ENCODE assay signal across 8 cellular contexts in the genomic region with DNA sequence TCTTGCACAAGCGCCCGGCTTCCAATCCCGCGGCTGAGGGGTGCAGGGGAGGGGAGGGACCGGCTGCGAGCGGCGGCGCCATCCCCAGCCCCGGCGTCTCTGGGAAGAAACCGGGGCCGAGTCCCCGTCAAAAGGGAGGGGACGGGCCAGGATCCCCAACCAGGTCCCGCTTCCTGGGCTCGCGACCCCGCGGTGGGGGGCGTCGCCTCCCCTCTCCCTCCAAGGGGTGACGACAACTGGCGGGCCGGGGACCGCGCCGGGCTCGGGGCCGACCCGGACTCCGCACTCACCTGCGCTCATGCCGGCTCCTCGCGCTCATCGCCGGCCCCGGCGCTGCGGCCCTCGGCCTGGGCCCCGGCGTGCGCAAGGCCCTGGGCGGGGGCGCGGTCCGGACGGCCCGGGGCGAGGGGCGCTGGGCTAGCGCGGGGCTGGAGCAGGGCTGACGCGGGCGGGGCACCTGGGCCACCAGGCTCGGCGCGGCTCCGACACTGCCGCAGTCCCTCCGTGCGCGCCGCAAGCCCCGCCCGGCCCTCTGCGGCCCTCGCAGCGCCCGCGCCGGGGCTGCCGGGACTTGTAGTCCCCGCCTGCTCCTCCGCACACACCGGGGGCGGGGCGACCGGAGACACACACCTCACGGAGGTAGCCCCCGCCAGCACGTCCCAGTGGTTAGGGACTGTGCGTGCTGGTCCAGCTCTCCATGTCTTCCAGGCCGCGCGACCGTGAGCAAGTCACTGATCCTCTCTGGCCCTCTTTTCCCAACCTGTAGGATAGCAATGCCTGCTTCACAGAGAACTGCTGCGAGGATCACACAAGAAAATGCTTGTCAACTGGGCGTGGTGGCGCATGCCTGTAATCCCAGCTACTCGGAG. TPM values are rescaled to one million over a fixed set of nuclear protein-coding genes. Genes with fewer than 3 reads are reported as not detected.
DNase-seq lines count a peak whose midpoint lies in the region; ATAC-seq and TF ChIP-seq lines count a peak whose summit lies in the region.

ATP13A2 (minus strand) TSS at position 490 of the 869 bp plus-strand sequence; CDS start at position 300, 190 bp downstream.

- peak within 1 kb of the TSS; percentile 61 for H3K27ac Mint-ChIP-seq in activated CD4-positive, alpha-beta memory T cell treated with anti-CD3 and anti-CD28 coated beads, Interleukin-2, amount 10 ng/mL, durations not matched to agents 7 days and 5 days

- H3K36me3 Mint-ChIP-seq in activated CD4-positive, alpha-beta memory T cell treated with anti-CD3 and anti-CD28 coated beads, Interleukin-2, amount 10 ng/mL, durations not matched to agents 7 days and 5 days (ENCODE audit: low read depth) = peaks cover 5% of the 10 kb centered on the region

- H3K27me3 Mint-ChIP-seq in activated CD4-positive, alpha-beta memory T cell treated with anti-CD3 and anti-CD28 coated beads, Interleukin-2, amount 10 ng/mL, durations not matched to agents 7 days and 5 days = peaks cover 9% of the 10 kb centered on the region

- H3K27me3 ChIP-seq in duodenal mucosa (ENCODE audit: control insufficient read depth in 1 of 2, insufficient read depth in 2 of 2, low read length in 2 of 2) = no peaks in the 10 kb centered on the region

- H3K9ac ChIP-seq in duodenal mucosa (ENCODE audit: low read depth in 1 of 2, low read length in 2 of 2) = peak within 1 kb of the TSS; percentile 50 to 63

- peaks cover 34% of the 10 kb centered on the region for H3K4me1 Mint-ChIP-seq in activated CD4-positive, alpha-beta memory T cell treated with anti-CD3 and anti-CD28 coated beads, Interleukin-2, amount 10 ng/mL, durations not matched to agents 7 days and 5 days

- no peak for TF ChIP-seq POLR2A in lower leg skin (IDR thresholded peaks at IDR 0.05)

- WGBS in lower leg skin, 2 donors = 1 to 8% methylated on average over 12 to 20 of the region's 94 CpGs

- DNase-seq in AG20443 (ENCODE audit: low spot score) (peak; percentile 95), NCI-H526 treated with DMSO at 0.1 percent for 48 hours (lab: John Stamatoyannopoulos, UW) (peak; percentile 75), lower leg skin (ENCODE audit: low spot score in 2 of 2) (peak; percentile 48 to 94)
- peak; percentile 87 for DNase-seq in activated CD4-positive, alpha-beta memory T cell treated with anti-CD3 and anti-CD28 coated beads, Interleukin-2, amount 10 ng/mL, durations not matched to agents 7 days and 5 days
- peak; percentile 70 to 80 for DNase-seq in stimulated activated CD4-positive, alpha-beta T cell treated with anti-CD3 and anti-CD28 coated beads, Interleukin-4, amount 100 ng/mL, for 48 hours (ENCODE audit: low read depth in 2 of 2)

- H3K4me1 ChIP-seq in duodenal mucosa (ENCODE audit: control insufficient read depth in 1 of 2, insufficient read depth in 2 of 2, low read length in 2 of 2) = peaks cover 11 to 23% of the 10 kb centered on the region in 2 donors

- TF ChIP-seq CTCF in lower leg skin (IDR thresholded peaks at IDR 0.05) = no peak

- intact Hi-C loops in lower leg skin (cut with DNase I; ENCODE audit: low total_unique reads) = no loop called here

- H3K9me3 Mint-ChIP-seq in activated CD4-positive, alpha-beta memory T cell treated with anti-CD3 and anti-CD28 coated beads, Interleukin-2, amount 10 ng/mL, durations not matched to agents 7 days and 5 days = no peaks in the 10 kb centered on the region

- H3K36me3 ChIP-seq in duodenal mucosa (ENCODE audit: control insufficient read depth in 1 of 2, insufficient read depth in 2 of 2, low read length in 2 of 2) = no peaks in the 10 kb centered on the region

- no peaks in the 10 kb centered on the region for H3K9me3 ChIP-seq in duodenal mucosa (ENCODE audit: control insufficient read depth in 1 of 2, low read length in 2 of 2)

- ATAC-seq in GM19043 (IDR thresholded peaks at IDR 0.05; ENCODE audit: low read depth, unreplicated experiment) (peak; percentile 81), HG03378 (IDR thresholded peaks at IDR 0.05; ENCODE audit: unreplicated experiment) (peak; percentile 48)

- H3K27ac ChIP-seq in duodenal mucosa (ENCODE audit: low read depth, low read length) = no peak within 1 kb of the TSS

- H3K4me3 Mint-ChIP-seq in activated CD4-positive, alpha-beta memory T cell treated with anti-CD3 and anti-CD28 coated beads, Interleukin-2, amount 10 ng/mL, durations not matched to agents 7 days and 5 days = peak within 1 kb of the TSS; percentile 85

- peak within 1 kb of the TSS; percentile 76 to 77 for H3K4me3 ChIP-seq in duodenal mucosa (ENCODE audit: low read depth in 1 of 2, low read length in 2 of 2)
- peak within 1 kb of the TSS; percentile 66 for H3K4me3 ChIP-seq in lower leg skin (ENCODE audit: low read depth, poor library complexity, severe bottlenecking)

- CTCF ChIA-PET in activated CD4-positive, alpha-beta memory T cell treated with anti-CD3 and anti-CD28 coated beads, Interleukin-2, amount 10 ng/mL, durations not matched to agents 7 days and 5 days (lab: Charles Lee) = interaction anchor here (1.9 kb wide), 1 partner anchor 51 kb away, joined by 5 read pairs; no protein-coding TSS in a partner anchor

- POLR2A ChIA-PET in activated CD4-positive, alpha-beta memory T cell treated with anti-CD3 and anti-CD28 coated beads, Interleukin-2, amount 10 ng/mL, durations not matched to agents 7 days and 5 days (lab: Charles Lee) = interaction anchor here (1.0 kb wide), 1 partner anchor 11 kb away, joined by 3 read pairs; no protein-coding TSS in a partner anchor

RNA-seq across cellular contexts. Expression of gene ATP13A2, which starts in this region (rescaled TPM):
- total RNA-seq in activated CD4-positive, alpha-beta memory T cell treated with anti-CD3 and anti-CD28 coated beads, Interleukin-2, amount 10 ng/mL, durations not matched to agents 7 days and 5 days = 10 to 100 TPM; 65.4 to 72.8 TPM
- total RNA-seq in lower leg skin = 10 to 100 TPM; 22.1 to 50.2 (median 38.8) TPM
